ENCODE assay signal across 9 cellular contexts in the genomic region with DNA sequence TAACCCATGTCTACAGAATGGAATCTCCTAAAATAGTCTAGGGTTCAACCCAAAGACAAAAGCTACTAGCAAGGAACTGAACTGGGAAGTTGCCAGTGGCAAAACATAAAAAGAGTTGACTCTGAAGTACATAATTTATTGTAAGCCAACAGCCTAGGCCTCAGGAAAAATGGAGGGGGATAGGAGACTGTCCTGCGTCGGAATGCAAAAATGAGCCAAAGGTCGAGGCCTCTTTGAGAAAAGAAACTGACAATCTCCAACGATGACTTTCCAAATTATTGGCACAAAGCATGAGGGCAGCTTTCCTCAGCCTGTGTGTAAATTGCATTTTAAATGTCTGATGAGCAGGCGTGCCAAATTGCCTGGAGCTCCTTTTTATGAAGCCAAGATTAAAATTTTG. TPM values are rescaled to one million over a fixed set of nuclear protein-coding genes. Genes with fewer than 3 reads are reported as not detected.
A peak's percentile ranks its signal among the peaks of the same experiment; 100 is the strongest.
DNase-seq lines count a peak whose midpoint lies in the region; ATAC-seq and TF ChIP-seq lines count a peak whose summit lies in the region.
"Had no signal": no experiment of that assay in that cellular context is flagged by ENCODE, and none has a peak within 500 bp of the region (broad histone marks: within the 10 kb centered on the region; RNA-seq: fewer than 3 reads in every experiment).

No MANE protein-coding gene starts in this region.

- H3K36me3 ChIP-seq in SJSA1, result peaks cover 26% of the 10 kb centered on the region
- no peaks in the 10 kb centered on the region for H3K36me3 ChIP-seq in skeletal muscle satellite cell (ENCODE audit: insufficient read depth, low read length)

- no peaks in the 10 kb centered on the region for H3K27me3 ChIP-seq in SJSA1 (replicated peaks)
- H3K27me3 ChIP-seq in skeletal muscle satellite cell (ENCODE audit: control insufficient read depth, insufficient read depth, low read length), result no peaks in the 10 kb centered on the region

- H3K27ac ChIP-seq in SJSA1, result peak overlapping the region; percentile 93

- H3K9me3 ChIP-seq in SJSA1 (replicated peaks) (no peaks in the 10 kb centered on the region), skeletal muscle satellite cell (replicated peaks; ENCODE audit: low read length) (no peaks in the 10 kb centered on the region)

- in situ Hi-C loops in GM13976 (cut with MboI; ENCODE audit: low sequenced_read_pairs, unreplicated experiment), result loop anchor here (25.0 kb wide), 4 partner anchors 616 to 1341 kb away; no protein-coding TSS in a partner anchor

- TF ChIP-seq CTCF in GM13976 (IDR thresholded peaks at IDR 0.05; ENCODE audit: borderline replicate concordance, control extremely low read depth, extremely low read depth, insufficient read depth, missing control alignments) (no peak), foreskin fibroblast (IDR thresholded peaks at IDR 0.05; ENCODE audit: low read depth, low read length) (no peak)

- ATAC-seq in GM18909 (IDR thresholded peaks at IDR 0.05; ENCODE audit: poor library complexity, unreplicated experiment) (no peak), HG03520 (IDR thresholded peaks at IDR 0.05; ENCODE audit: unreplicated experiment) (no peak)

- H3K4me3 ChIP-seq in SJSA1 (peak overlapping the region; percentile 75), foreskin fibroblast (ENCODE audit: low read depth in 1 of 2, low read length in 2 of 2) (peak overlapping the region; percentile 80 to 100), skeletal muscle satellite cell (ENCODE audit: low read length) (peak overlapping the region; percentile 98)

- H3K4me2 ChIP-seq in skeletal muscle satellite cell (ENCODE audit: low read length), result peak overlapping the region; percentile 89

- peak overlapping the region; percentile 97 for H3K9ac ChIP-seq in skeletal muscle satellite cell (ENCODE audit: low read depth, low read length)

- DNase-seq in GM13976 (ENCODE audit: low spot score) (peak; percentile 6), SJSA1 (ENCODE audit: low read depth in 1 of 2, low spot score in 2 of 2) (no peak), foreskin fibroblast (peak in 1 of 2 donors; percentile 58), CD1c-positive myeloid dendritic cell (ENCODE audit: extremely low spot score) (no peak)
- no peak for DNase-seq in activated CD4-positive, alpha-beta T cell treated with anti-CD3 and anti-CD28 coated beads, Interleukin-2, amount 50 U/mL, for 1 hour
- DNase-seq: DND-41 had no signal

- H3K4me1 ChIP-seq in SJSA1 (replicated peaks) (peaks cover 27% of the 10 kb centered on the region), skeletal muscle satellite cell (ENCODE audit: control insufficient read depth, insufficient read depth, low read length) (peaks cover 22% of the 10 kb centered on the region)

RNA-seq across cellular contexts. Expression of a gene that starts 2.1 kb away (rescaled TPM):
- total RNA-seq in SJSA1 (2014; rRNA removed; shearing (Covaris generic)), result 166 and 233 TPM in 2 replicates
- 62.7 and 81.9 TPM in 2 replicates for total RNA-seq in skeletal muscle satellite cell (2012; rRNA removed)

RNA-seq across cellular contexts. Expression of a gene that starts 39.9 kb away (rescaled TPM):
- total RNA-seq in SJSA1 (2014; rRNA removed; shearing (Covaris generic)), result 405 and 1,112 TPM in 2 replicates
- total RNA-seq in skeletal muscle satellite cell (2012; rRNA removed), result 241 and 274 TPM in 2 replicates
